ENCODE assay signal across 8 cellular contexts in the genomic region with DNA sequence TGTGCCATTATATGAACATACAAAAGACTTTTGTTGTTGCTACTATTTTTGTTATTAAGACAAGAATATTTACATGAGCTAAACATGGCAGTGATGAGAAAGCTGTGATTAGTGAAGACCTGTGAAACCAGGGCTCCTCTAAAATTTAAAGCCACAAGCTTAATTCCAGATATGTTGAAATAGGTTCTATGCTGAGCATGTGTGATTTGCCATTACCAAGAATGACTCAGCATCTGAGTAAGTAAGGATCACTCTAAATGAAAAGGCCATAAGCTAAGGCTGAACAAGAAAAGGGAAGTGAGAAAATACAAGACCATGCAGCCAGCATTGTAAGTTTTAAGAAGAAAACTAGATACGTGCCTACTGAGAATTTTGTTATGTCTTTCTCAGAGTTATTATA.
DNase-seq lines count a peak whose midpoint lies in the region; ATAC-seq, FAIRE-seq and TF ChIP-seq lines count a peak whose summit lies in the region.

No MANE protein-coding gene starts in this region.

- peaks cover 13% of the 10 kb centered on the region for H3K4me1 ChIP-seq in SJCRH30
- H3K4me1 ChIP-seq in H9 (ENCODE audit: insufficient read depth, low read length), result no peaks in the 10 kb centered on the region

- H4K5ac ChIP-seq in H9 (ENCODE audit: insufficient read length, low read depth, low read length), result no peak overlapping the region

- no peak overlapping the region for H3K4ac ChIP-seq in H9 (ENCODE audit: low read depth, low read length)

- H2AK5ac ChIP-seq in H9 (ENCODE audit: insufficient read length, low read length), result no peak overlapping the region

- no peak overlapping the region for H3K9ac ChIP-seq in H9 (ENCODE audit: extremely low read depth, insufficient read length, low read length)

- H3K9me3 Mint-ChIP-seq in activated CD4-positive, alpha-beta memory T cell treated with anti-CD3 and anti-CD28 coated beads for 36 hours, result no peaks in the 10 kb centered on the region
- H3K9me3 Mint-ChIP-seq in immature natural killer cell (no peaks in the 10 kb centered on the region), H9 (no peaks in the 10 kb centered on the region)

- H3K23me2 ChIP-seq in H9 (ENCODE audit: insufficient read length, low read depth, low read length, poor library complexity, severe bottlenecking), result no peaks in the 10 kb centered on the region

- CTCF ChIA-PET in activated CD4-positive, alpha-beta memory T cell treated with anti-CD3 and anti-CD28 coated beads for 36 hours (lab: Charles Lee), result interaction anchor here (1.0 to 1.8 kb wide), 3 partner anchors 234 to 442 kb away, joined by 3 to 4 read pairs (median 3); no protein-coding TSS in a partner anchor

- no peaks in the 10 kb centered on the region for H4K20me1 ChIP-seq in H9 (ENCODE audit: control insufficient read depth, insufficient read depth, insufficient read length)

- H4K8ac ChIP-seq in H9 (replicated peaks; ENCODE audit: insufficient read length, low read depth, low read length), result no peak overlapping the region

- no peak overlapping the region for H2AFZ ChIP-seq in H9 (ENCODE audit: low read length)

- H3K14ac ChIP-seq in H9 (ENCODE audit: insufficient read depth, low read length), result no peak overlapping the region

- H2BK5ac ChIP-seq in H9 (ENCODE audit: insufficient read length, low read length), result no peak overlapping the region

- no peak overlapping the region for H2BK20ac ChIP-seq in H9 (ENCODE audit: low read depth, low read length, poor library complexity, severe bottlenecking)

- H3K23ac ChIP-seq in H9 (ENCODE audit: insufficient read length, low read depth, low read length), result no peak overlapping the region

- H3K36me3 ChIP-seq in SJCRH30 (no peaks in the 10 kb centered on the region), kidney epithelial cell (ENCODE audit: control insufficient read depth, insufficient read depth, low read length) (no peaks in the 10 kb centered on the region)

- H3K9me3 ChIP-seq in SJCRH30 (replicated peaks) (no peaks in the 10 kb centered on the region), H9 (ENCODE audit: control insufficient read depth, low read depth, low read length) (no peaks in the 10 kb centered on the region)

- H3K4me3 Mint-ChIP-seq in activated CD4-positive, alpha-beta memory T cell treated with anti-CD3 and anti-CD28 coated beads for 36 hours, result no peak overlapping the region
- H3K4me3 Mint-ChIP-seq in immature natural killer cell (no peak overlapping the region), H9 (no peak overlapping the region)

- peak; percentile 98 for FAIRE-seq in GM19239 (lab: Jason Lieb, UNC)

- TF ChIP-seq CTCF in kidney epithelial cell (IDR thresholded peaks at IDR 0.05; ENCODE audit: insufficient read depth, low read length, poor library complexity, severe bottlenecking), result no peak
- TF ChIP-seq CTCF in H9 (conservative IDR thresholded peaks at IDR 0.05), result no peak

- POLR2A ChIA-PET in activated CD4-positive, alpha-beta memory T cell treated with anti-CD3 and anti-CD28 coated beads for 36 hours (lab: Charles Lee), result no interaction called here

- no CpG with 5 or more reads among the region's 1 CpG for WGBS in H9 (ENCODE audit: extremely low coverage, insufficient read length, low lambda C conversion rate)

- no peak overlapping the region for H2BK120ac ChIP-seq in H9 (ENCODE audit: low read depth, low read length, poor library complexity, severe bottlenecking)

- no peaks in the 10 kb centered on the region for H3K79me1 ChIP-seq in H9 (ENCODE audit: insufficient read depth, low read depth, low read length, poor library complexity, severe bottlenecking)

- no peak overlapping the region for H2BK12ac ChIP-seq in H9 (ENCODE audit: insufficient read length, low read depth, low read length)

- H4K91ac ChIP-seq in H9 (ENCODE audit: insufficient read length, low read depth, low read length), result no peak overlapping the region

- intact Hi-C loops in activated CD4-positive, alpha-beta memory T cell treated with anti-CD3 and anti-CD28 coated beads for 36 hours (cut with micrococcal nuclease), result no loop called here

- H3K4me1 Mint-ChIP-seq in activated CD4-positive, alpha-beta memory T cell treated with anti-CD3 and anti-CD28 coated beads for 36 hours (ENCODE audit: low read depth), result peaks cover 5% of the 10 kb centered on the region
- H3K4me1 Mint-ChIP-seq in immature natural killer cell (no peaks in the 10 kb centered on the region), H9 (no peaks in the 10 kb centered on the region)

- no peak overlapping the region for H3K56ac ChIP-seq in H9 (ENCODE audit: insufficient read length, low read depth, low read length)

- H2BK15ac ChIP-seq in H9 (ENCODE audit: low read depth, low read length), result no peak overlapping the region

- no peak overlapping the region for H3T11ph ChIP-seq in H9 (ENCODE audit: low read length)

- no peaks in the 10 kb centered on the region for H3K27me3 Mint-ChIP-seq in activated CD4-positive, alpha-beta memory T cell treated with anti-CD3 and anti-CD28 coated beads for 36 hours
- H3K27me3 Mint-ChIP-seq in immature natural killer cell (ENCODE audit: low read depth in 3 of 3), result peaks cover 0 to 6% (median 2%) of the 10 kb centered on the region in 3 donors
- no peaks in the 10 kb centered on the region for H3K27me3 Mint-ChIP-seq in H9 (ENCODE audit: low read depth)

- no peak overlapping the region for H3K4me2 ChIP-seq in H9 (ENCODE audit: insufficient read depth, insufficient read length, low read length)

- H3K4me3 ChIP-seq in SJCRH30 (no peak overlapping the region), kidney epithelial cell (ENCODE audit: low read depth, low read length) (no peak overlapping the region)

- H3K36me3 Mint-ChIP-seq in activated CD4-positive, alpha-beta memory T cell treated with anti-CD3 and anti-CD28 coated beads for 36 hours, result no peaks in the 10 kb centered on the region
- H3K36me3 Mint-ChIP-seq in immature natural killer cell, result peaks cover 0 to 4% (median 0%) of the 10 kb centered on the region in 3 donors
- H3K36me3 Mint-ChIP-seq in H9 (ENCODE audit: insufficient read depth in 1 of 3, low read depth in 3 of 3), result no peaks in the 10 kb centered on the region

- DNase-seq in Ammon's horn (ENCODE audit: low spot score) (peak; percentile 56), GM19239 (ENCODE audit: insufficient read length, low spot score) (peak; percentile 31), SJCRH30 (no peak), kidney epithelial cell (ENCODE audit: low read depth) (peak; percentile 72), immature natural killer cell (no peak), H9 (no peak)
- DNase-seq in activated CD4-positive, alpha-beta memory T cell treated with anti-CD3 and anti-CD28 coated beads for 36 hours, result no peak

- H3K27ac ChIP-seq in SJCRH30 (peak overlapping the region; percentile 3; the same call in 1 of the 2 replicates), H9 (ENCODE audit: insufficient read length, low read depth, low read length) (no peak overlapping the region)

- H3K27me3 ChIP-seq in SJCRH30 (no peaks in the 10 kb centered on the region), kidney epithelial cell (ENCODE audit: control insufficient read depth, insufficient read depth, low read length) (no peaks in the 10 kb centered on the region), H9 (ENCODE audit: insufficient read depth, low read length) (no peaks in the 10 kb centered on the region)

- H3K27ac Mint-ChIP-seq in activated CD4-positive, alpha-beta memory T cell treated with anti-CD3 and anti-CD28 coated beads for 36 hours, result no peak overlapping the region
- H3K27ac Mint-ChIP-seq in immature natural killer cell (no peak overlapping the region), H9 (peak overlapping the region in 1 of 3 experiments; percentile 6; a peak in 1 of 7 replicates)

- no peak overlapping the region for H3K18ac ChIP-seq in H9 (ENCODE audit: insufficient read length, low read depth, low read length)

- peak; percentile 99 for ATAC-seq in HG03139 (IDR thresholded peaks at IDR 0.05; ENCODE audit: unreplicated experiment)

- H3K79me2 ChIP-seq in H9 (ENCODE audit: insufficient read depth, low read length), result no peaks in the 10 kb centered on the region

Comparison
In these comparisons a context has a peak if more than half of its experiments do, and no peak if none do; other contexts are left out.
1. DNase-seq: peak in Ammon's horn (single experiment), GM19239 (single experiment) and kidney epithelial cell (single experiment); none in SJCRH30 (0 of 2), activated CD4-positive, alpha-beta memory T cell treated with anti-CD3 and anti-CD28 coated beads for 36 hours (single experiment), immature natural killer cell (0 of 3) and H9 (single experiment).